Comparison of ENCODE assay signal across 20 cellular contexts in genomic region chr20:63032026-63032800, GRCh38. TPM values are rescaled to one million over a fixed set of nuclear protein-coding genes. Genes with fewer than 3 reads are reported as not detected.
DNase-seq lines count a peak whose midpoint lies in the region; ATAC-seq, FAIRE-seq and TF ChIP-seq lines count a peak whose summit lies in the region.
"Had no signal": no experiment of that assay in that cellular context is flagged by ENCODE, and none has a peak within 500 bp of the region (broad histone marks: within the 10 kb centered on the region; RNA-seq: fewer than 3 reads in every experiment).

No MANE protein-coding gene starts in this region.

- no peaks in the 10 kb centered on the region for H3K36me3 ChIP-seq in BLaER1 treated with 17β-estradiol and CSF1 and Interleukin-3, amounts not matched to agents 10 nM and 100 nM
- no peaks in the 10 kb centered on the region for H3K36me3 ChIP-seq in MM.1S (replicated peaks; ENCODE audit: insufficient read depth, low read length)
- H3K36me3 ChIP-seq: gastrocnemius medialis, SJCRH30 had no signal

- H3K4me1 Mint-ChIP-seq in effector memory CD8-positive, alpha-beta T cell (ENCODE audit: low read depth in 2 of 2) = peaks cover 6 to 12% of the 10 kb centered on the region in 2 donors
- peaks cover 38% of the 10 kb centered on the region for H3K4me1 Mint-ChIP-seq in neural crest cell

- H3K27ac Mint-ChIP-seq in effector memory CD8-positive, alpha-beta T cell = no peak overlapping the region
- peak overlapping the region; percentile 52 for H3K27ac Mint-ChIP-seq in neural crest cell (ENCODE audit: unreplicated experiment)
- H3K27ac Mint-ChIP-seq: activated T-cell treated with anti-CD3 and anti-CD28 coated beads, Interleukin-2, amount 50 U/mL, for 72 hours; mesothelial cell of epicardium; T-helper 1 cell treated with Interleukin-12 subunit alpha and Interleukin-12 subunit beta and Interleukin-4 antibody, amounts not matched to agents 30 μg/mL and 1 μg/mL, for 36 hours had no signal

- H3K4me1 ChIP-seq in BLaER1 treated with 17β-estradiol and CSF1 and Interleukin-3, amounts not matched to agents 10 nM and 100 nM = peaks cover 24 to 76% (median 64%) of the 10 kb centered on the region in 10 experiments
- no peaks in the 10 kb centered on the region for H3K4me1 ChIP-seq in MM.1S (ENCODE audit: low read length)
- H3K4me1 ChIP-seq: gastrocnemius medialis, SJCRH30 had no signal

- no peak; the same call in 1 of the 2 replicates for TF ChIP-seq POLR2A in GM12891 (IDR thresholded peaks at IDR 0.05; ENCODE audit: low read depth, low read length)

- no peak overlapping the region for H2AFZ ChIP-seq in MM.1S (ENCODE audit: low read length)

- H3K9me3 ChIP-seq in BLaER1 treated with 17β-estradiol and CSF1 and Interleukin-3, amounts not matched to agents 10 nM and 100 nM (replicated peaks in 1 of 11) = no peaks in the 10 kb centered on the region
- no peaks in the 10 kb centered on the region for H3K9me3 ChIP-seq in MM.1S (replicated peaks; ENCODE audit: insufficient read depth, low read length)
- H3K9me3 ChIP-seq: gastrocnemius medialis, SJCRH30 had no signal

- no peaks in the 10 kb centered on the region for H3F3A ChIP-seq in MM.1S (ENCODE audit: insufficient read depth, low read length)

- TF ChIP-seq CTCF in neural crest cell (conservative IDR thresholded peaks at IDR 0.05) (no peak), MM.1S (IDR thresholded peaks at IDR 0.05; ENCODE audit: low read length) (no peak)

- H3K27me3 ChIP-seq in BLaER1 treated with 17β-estradiol and CSF1 and Interleukin-3, amounts not matched to agents 10 nM and 100 nM = peaks cover 6 to 29% (median 10%) of the 10 kb centered on the region in 11 experiments; a peak in 21 of 22 replicates
- H3K27me3 ChIP-seq in MM.1S (replicated peaks; ENCODE audit: insufficient read depth, low read length) = peaks cover 88% of the 10 kb centered on the region

- peak overlapping the region; percentile 60 to 73 for H3K4me3 Mint-ChIP-seq in effector memory CD8-positive, alpha-beta T cell
- peak overlapping the region; percentile 65 for H3K4me3 Mint-ChIP-seq in neural crest cell

- no peak overlapping the region for H3K4me3 ChIP-seq in BLaER1 treated with 17β-estradiol and CSF1 and Interleukin-3, amounts not matched to agents 10 nM and 100 nM
- no peak overlapping the region for H3K4me3 ChIP-seq in MM.1S (ENCODE audit: low read length)
- H3K4me3 ChIP-seq: gastrocnemius medialis, SJCRH30 had no signal

- peaks cover 38 to 74% of the 10 kb centered on the region in 2 donors for H3K27me3 Mint-ChIP-seq in effector memory CD8-positive, alpha-beta T cell
- H3K27me3 Mint-ChIP-seq in neural crest cell (ENCODE audit: low read depth) = peaks cover 9% of the 10 kb centered on the region

- H3K4me2 ChIP-seq in BLaER1 treated with 17β-estradiol and CSF1 and Interleukin-3, amounts not matched to agents 10 nM and 100 nM = peak overlapping the region; percentile 76 to 88 (median 85)
- H3K4me2 ChIP-seq in MM.1S (ENCODE audit: low read depth, low read length) = no peak overlapping the region

- peak overlapping the region in 1 of 11 experiments; percentile 51; a peak in 1 of 22 replicates for H3K9ac ChIP-seq in BLaER1 treated with 17β-estradiol and CSF1 and Interleukin-3, amounts not matched to agents 10 nM and 100 nM
- no peak overlapping the region for H3K9ac ChIP-seq in MM.1S (ENCODE audit: low read length)

- no peak overlapping the region for H3K27ac ChIP-seq in BLaER1 treated with 17β-estradiol and CSF1 and Interleukin-3, amounts not matched to agents 10 nM and 100 nM
- H3K27ac ChIP-seq in MM.1S (ENCODE audit: low read length) = no peak overlapping the region
- H3K27ac ChIP-seq: dorsolateral prefrontal cortex, gastrocnemius medialis, SJCRH30 had no signal

- no peaks in the 10 kb centered on the region for H3K9me2 ChIP-seq in MM.1S (replicated peaks; ENCODE audit: insufficient read depth, low read length)

- DNase-seq in GM12891 (ENCODE audit: insufficient read length, low spot score) (no peak), neural crest cell (ENCODE audit: low read depth, low spot score) (no peak), MM.1S (no peak), middle frontal gyrus (ENCODE audit: extremely low spot score, low spot score) (no peak), NCI-H446 (lab: John Stamatoyannopoulos, UW) (no peak)
- no peak for DNase-seq in effector memory CD8-positive, alpha-beta T cell
- DNase-seq: activated T-cell treated with anti-CD3 and anti-CD28 coated beads, Interleukin-2, amount 50 U/mL, for 72 hours; erythroblast; gastrocnemius medialis; kidney glomerular epithelial cell; NCI-H1417 treated with DMSO at 0.1 percent for 48 hours; occipital lobe; OCI-M1; SJCRH30; stimulated activated CD4-positive, alpha-beta T cell treated with anti-CD3 and anti-CD28 coated beads, Interleukin-15, amount 100 ng/mL, for 24 hours had no signal

- no peak for FAIRE-seq in GM12891 (lab: Jason Lieb, UNC)

- no peaks in the 10 kb centered on the region for H3K9me3 Mint-ChIP-seq in effector memory CD8-positive, alpha-beta T cell
- no peaks in the 10 kb centered on the region for H3K9me3 Mint-ChIP-seq in neural crest cell
- H3K9me3 Mint-ChIP-seq: activated T-cell treated with anti-CD3 and anti-CD28 coated beads, Interleukin-2, amount 50 U/mL, for 72 hours; mesothelial cell of epicardium; T-helper 1 cell treated with Interleukin-12 subunit alpha and Interleukin-12 subunit beta and Interleukin-4 antibody, amounts not matched to agents 30 μg/mL and 1 μg/mL, for 36 hours had no signal

- no peak for ATAC-seq in effector memory CD8-positive, alpha-beta T cell (replicated peaks)
- ATAC-seq: gastrocnemius medialis had no signal

- peaks cover 6% of the 10 kb centered on the region for H3K36me3 Mint-ChIP-seq in effector memory CD8-positive, alpha-beta T cell (ENCODE audit: insufficient read depth)
- H3K36me3 Mint-ChIP-seq in neural crest cell (ENCODE audit: low read depth) = no peaks in the 10 kb centered on the region
- H3K36me3 Mint-ChIP-seq: mesothelial cell of epicardium had no signal

- no peaks in the 10 kb centered on the region for H4K20me1 ChIP-seq in BLaER1 treated with 17β-estradiol and CSF1 and Interleukin-3, amounts not matched to agents 10 nM and 100 nM
- H4K20me1 ChIP-seq in MM.1S (ENCODE audit: insufficient read depth, low read length) = no peaks in the 10 kb centered on the region

- H3K79me2 ChIP-seq in MM.1S (ENCODE audit: low read length) = no peaks in the 10 kb centered on the region

TF ChIP-seq in GM12891, 5 proteins besides CTCF, POLR2A, EP300 and RAD21:
- TF ChIP-seq POLR2AphosphoS5 (IDR thresholded peaks at IDR 0.05; ENCODE audit: low read depth, low read length) (0 out of 2 replicates have a peak, but pooled peaks have one; percentile 8), SPI1 (IDR thresholded peaks at IDR 0.05; ENCODE audit: low read depth, low read length) (no peak), POU2F2 (IDR thresholded peaks at IDR 0.05; ENCODE audit: low read depth, low read length) (0 out of 2 replicates have a peak, but pooled peaks have one; percentile 45), TAF1 (IDR thresholded peaks at IDR 0.05; ENCODE audit: low read depth, low read length) (no peak), PAX5 (IDR thresholded peaks at IDR 0.05; ENCODE audit: insufficient read depth, low read length, severe bottlenecking) (no peak)
TF ChIP-seq in GM12891: peak in this region for 2.

RNA-seq across cellular contexts. Expression of gene BHLHE23, which starts 25.4 kb away (rescaled TPM):
- not detected for polyA plus RNA-seq in GM12891 (2012; ENCODE audit: low read depth, missing spikeins)
- not detected in 2 replicates for total RNA-seq in neural crest cell
- total RNA-seq: activated CD8-positive, alpha-beta memory T cell treated with anti-CD3 and anti-CD28 coated beads for 36 hours; activated T-cell treated with anti-CD3 and anti-CD28 coated beads, Interleukin-2, amount 50 U/mL, for 72 hours; dorsolateral prefrontal cortex; gastrocnemius medialis; mesothelial cell of epicardium; occipital lobe; SJCRH30 had no signal
